8 cellular contexts compared by ENCODE assay signal in the genomic region with DNA sequence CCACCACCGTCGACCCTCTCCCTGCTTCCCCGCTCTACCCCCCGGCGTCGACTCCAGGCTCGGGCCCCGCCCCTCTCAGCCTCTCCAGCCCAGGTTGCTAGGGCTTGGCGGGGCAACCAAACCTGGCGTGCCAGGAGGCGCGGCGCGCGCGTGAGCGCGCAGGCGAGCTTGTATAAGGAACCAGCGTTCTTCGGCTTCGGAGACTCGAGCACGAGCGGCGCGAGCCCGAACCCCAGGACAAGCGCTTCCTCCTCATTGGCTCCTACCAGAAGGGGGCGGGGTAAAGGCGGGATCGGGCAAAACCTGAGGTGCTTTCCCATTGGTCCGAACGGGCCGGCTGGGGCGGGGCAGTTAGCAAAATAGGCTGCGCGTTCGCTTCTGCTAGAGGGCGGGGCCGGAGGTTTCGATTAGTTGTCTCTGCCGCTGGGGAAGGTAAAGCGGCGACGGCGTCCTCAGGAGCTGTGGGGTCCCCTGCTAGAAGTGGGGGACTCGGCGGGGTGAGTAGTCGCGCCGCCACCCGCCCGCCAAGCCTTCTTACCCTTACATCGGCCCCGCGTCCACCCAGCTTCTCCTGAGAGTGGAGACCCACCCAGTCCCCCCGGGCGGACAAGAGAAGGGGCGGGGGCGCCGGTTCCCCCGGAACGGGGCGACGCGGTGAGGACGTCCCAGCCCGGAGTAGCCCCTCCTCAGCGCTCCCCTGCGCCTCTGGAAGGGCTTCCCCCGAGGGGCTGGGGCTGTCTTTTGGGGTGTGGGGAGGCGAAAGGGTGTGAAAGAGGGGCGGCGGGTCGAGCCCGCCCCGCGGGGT. TPM values are rescaled to one million over a fixed set of nuclear protein-coding genes. Genes with fewer than 3 reads are reported as not detected.
DNase-seq lines count a peak whose midpoint lies in the region; ATAC-seq and TF ChIP-seq lines count a peak whose summit lies in the region.

A gene (plus strand): TSS at position 410 of the 805 bp plus-strand sequence. CDS start 81,489 bp downstream, outside the sequence.

- H3K9me3 ChIP-seq in upper lobe of left lung: no peaks in the 10 kb centered on the region

- peak; percentile 30 for TF ChIP-seq POLR2A in GM15510 (IDR thresholded peaks at IDR 0.05; ENCODE audit: borderline replicate concordance, extremely low read depth, insufficient read length)
- peak in 3 of 4 donors; percentile 59 to 85 (median 84) for TF ChIP-seq POLR2A in upper lobe of left lung (IDR thresholded peaks at IDR 0.05)

- 25% methylated on average over 68 of the region's 79 CpGs; no CpG with 5 or more reads in 1 of the 2 donors for WGBS in upper lobe of left lung, 2 donors

- DNase-seq in NCI-H187 (lab: John Stamatoyannopoulos, UW) (peak; percentile 91 to 96), T-helper 2 cell (peak; percentile 80 to 98 (median 94)), anterior cingulate cortex (lab: John Stamatoyannopoulos, UW) (peak; percentile 33 to 97 (median 93)), left ventricle myocardium superior (peak; percentile 97), posterior vena cava (ENCODE audit: low spot score) (peak; percentile 99), upper lobe of left lung (peak; percentile 98 to 99)

- ATAC-seq in HG02943 (IDR thresholded peaks at IDR 0.05; ENCODE audit: low read depth, unreplicated experiment) (peak; percentile 94), left ventricle myocardium superior (peak; percentile 98), upper lobe of left lung (ENCODE audit: low FRiP score in 2 of 2) (peak; percentile 99 to 100)

- H3K27me3 ChIP-seq in upper lobe of left lung: no peaks in the 10 kb centered on the region

- peaks cover 0 to 11% (median 0%) of the 10 kb centered on the region in 4 donors for H3K4me1 ChIP-seq in upper lobe of left lung

- H3K36me3 ChIP-seq in upper lobe of left lung: no peaks in the 10 kb centered on the region

- peak within 1 kb of the TSS; percentile 77 to 93 (median 85) for H3K27ac ChIP-seq in upper lobe of left lung

- no peak for TF ChIP-seq EP300 in upper lobe of left lung (IDR thresholded peaks at IDR 0.05)

- H3K4me3 ChIP-seq in upper lobe of left lung: peak within 1 kb of the TSS; percentile 53 to 88 (median 68)

- intact Hi-C loops in left ventricle myocardium superior (cut with micrococcal nuclease) (no loop called here), posterior vena cava (cut with DNase I) (no loop called here)

- peak in 1 of 6 experiments; percentile 18 for TF ChIP-seq CTCF in upper lobe of left lung (IDR thresholded peaks at IDR 0.05)

RNA-seq across cellular contexts. Expression of the gene that starts here (rescaled TPM):
- 8.4 TPM for total RNA-seq in left ventricle myocardium superior
- total RNA-seq in posterior vena cava: 10 to 100 TPM in 1 of 2 donors, 1 to 10 TPM in 1; 9.9 to 17.2 TPM
- total RNA-seq in upper lobe of left lung: 10 to 100 TPM; 17.8 to 47.1 (median 23.4) TPM

Comparison
In these comparisons a context has a peak if more than half of its experiments do, and no peak if none do; other contexts are left out.
1. Peak in every context shown above with its lines: DNase-seq, ATAC-seq, H3K4me3 ChIP-seq and H3K27ac ChIP-seq.